ENCODE assay signal across 1 cellular context in the genomic region with DNA sequence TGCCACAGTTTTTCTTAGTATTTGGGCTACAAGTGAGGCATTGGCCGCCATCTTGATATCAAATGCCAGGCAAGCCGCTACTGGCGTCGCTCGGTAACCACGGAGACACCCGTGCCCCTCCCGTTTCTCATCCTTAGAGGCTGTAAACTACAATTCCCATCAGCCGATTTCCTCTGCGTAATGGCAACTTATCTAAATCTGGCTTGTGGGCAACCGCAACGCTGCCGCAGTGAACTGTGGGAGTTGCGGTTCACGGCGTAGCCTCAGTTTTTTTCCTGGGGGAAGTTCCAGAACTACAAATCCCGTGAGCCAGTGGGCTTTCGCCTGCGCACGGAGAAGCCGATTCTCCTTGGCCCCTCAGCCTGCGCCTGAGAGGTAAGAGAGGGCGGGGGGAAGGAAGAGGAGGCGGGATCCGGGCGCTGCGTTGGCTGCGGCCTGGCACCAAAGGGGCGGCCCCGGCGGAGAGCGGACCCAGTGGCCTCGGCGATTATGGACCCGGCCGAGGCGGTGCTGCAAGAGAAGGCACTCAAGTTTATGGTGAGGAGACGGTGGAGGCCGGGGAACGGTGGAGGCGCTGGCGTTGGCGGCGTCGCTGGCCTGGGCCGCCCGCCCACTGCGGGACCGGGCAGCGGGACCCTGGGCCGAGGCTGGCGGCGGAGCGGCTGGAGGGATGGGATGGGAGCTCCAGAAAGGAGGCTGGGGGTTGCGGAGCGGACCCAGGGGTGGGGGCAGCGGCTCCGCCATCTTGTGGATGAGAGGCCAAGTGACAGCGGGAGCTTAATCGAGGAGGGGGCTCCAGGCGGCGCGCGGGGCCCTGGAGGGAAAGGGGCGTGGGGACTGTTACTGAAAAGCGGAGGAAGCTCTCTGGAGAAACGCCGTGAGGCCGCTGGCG.
A peak's percentile ranks its signal among the peaks of the same experiment; 100 is the strongest.
TF ChIP-seq lines count a peak whose summit lies in the region.

Gene BTRC, plus strand, starts transcription at position 474 of the 892 bp plus-strand sequence. Its CDS starts 16 bp downstream, at position 490.

TF ChIP-seq in HepG2, 621 proteins besides CTCF, POLR2A, EP300 and RAD21 (continued from another document and continues in another):
- TF ChIP-seq RERE (CRISPR knock-in tag; IDR thresholded peaks at IDR 0.05; ENCODE audit: low read depth) = 0 out of 2 replicates have a peak, but pooled peaks have one; percentile 19
- TF ChIP-seq ZNF768 (CRISPR knock-in tag; IDR thresholded peaks at IDR 0.05) = peak; percentile 73; the same call in 1 of the 2 replicates
- TF ChIP-seq PAXIP1 (CRISPR knock-in tag; conservative IDR thresholded peaks at IDR 0.05) = no peak; the same call in none of the 2 replicates
- TF ChIP-seq ZNF468 (CRISPR knock-in tag; IDR thresholded peaks at IDR 0.05) = no peak
- TF ChIP-seq ZNF784 (CRISPR knock-in tag; IDR thresholded peaks at IDR 0.05; ENCODE audit: borderline replicate concordance) = 0 out of 2 replicates have a peak, but pooled peaks have one; percentile 70
- TF ChIP-seq MEF2D (CRISPR knock-in tag; IDR thresholded peaks at IDR 0.05) = no peak; the same call in 1 of the 2 replicates
- TF ChIP-seq THYN1 (CRISPR knock-in tag; IDR thresholded peaks at IDR 0.05; ENCODE audit: borderline replicate concordance, low read depth) = no peak
- TF ChIP-seq ZNF136 (CRISPR knock-in tag; IDR thresholded peaks at IDR 0.05; ENCODE audit: low read depth) = peak; percentile 69; the same call in 1 of the 2 replicates
- TF ChIP-seq, protein P1, sequence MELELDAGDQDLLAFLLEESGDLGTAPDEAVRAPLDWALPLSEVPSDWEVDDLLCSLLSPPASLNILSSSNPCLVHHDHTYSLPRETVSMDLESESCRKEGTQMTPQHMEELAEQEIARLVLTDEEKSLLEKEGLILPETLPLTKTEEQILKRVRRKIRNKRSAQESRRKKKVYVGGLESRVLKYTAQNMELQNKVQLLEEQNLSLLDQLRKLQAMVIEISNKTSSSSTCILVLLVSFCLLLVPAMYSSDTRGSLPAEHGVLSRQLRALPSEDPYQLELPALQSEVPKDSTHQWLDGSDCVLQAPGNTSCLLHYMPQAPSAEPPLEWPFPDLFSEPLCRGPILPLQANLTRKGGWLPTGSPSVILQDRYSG (CRISPR knock-in tag; IDR thresholded peaks at IDR 0.05) = no peak
- TF ChIP-seq ZNF430 (CRISPR knock-in tag; IDR thresholded peaks at IDR 0.05) = peak; percentile 88
- TF ChIP-seq BATF2 (CRISPR knock-in tag; IDR thresholded peaks at IDR 0.05) = no peak
- TF ChIP-seq SP2 (CRISPR knock-in tag; IDR thresholded peaks at IDR 0.05) = peak; percentile 54; the same call in 1 of the 2 replicates
- TF ChIP-seq HNRNPLL (IDR thresholded peaks at IDR 0.05; ENCODE audit: low read depth, low read length, poor library complexity, severe bottlenecking) = peak; percentile 97
- TF ChIP-seq JUND (CRISPR knock-in tag; IDR thresholded peaks at IDR 0.05) = no peak
- peak; percentile 64; the same call in 1 of the 2 replicates for TF ChIP-seq KDM5B (CRISPR knock-in tag; IDR thresholded peaks at IDR 0.05; ENCODE audit: borderline replicate concordance)
- peak; percentile 94 for TF ChIP-seq FOXK1 (CRISPR knock-in tag; IDR thresholded peaks at IDR 0.05; ENCODE audit: borderline replicate concordance, low read depth)
- TF ChIP-seq RARA (CRISPR knock-in tag; IDR thresholded peaks at IDR 0.05) = no peak
- no peak for TF ChIP-seq MATR3 (CRISPR knock-in tag; IDR thresholded peaks at IDR 0.05)
- TF ChIP-seq ZNF549 (CRISPR knock-in tag; IDR thresholded peaks at IDR 0.05) = no peak
- TF ChIP-seq SP5 (CRISPR knock-in tag; IDR thresholded peaks at IDR 0.05; ENCODE audit: borderline replicate concordance, low read depth) = peak; percentile 60
- TF ChIP-seq, protein P2, sequence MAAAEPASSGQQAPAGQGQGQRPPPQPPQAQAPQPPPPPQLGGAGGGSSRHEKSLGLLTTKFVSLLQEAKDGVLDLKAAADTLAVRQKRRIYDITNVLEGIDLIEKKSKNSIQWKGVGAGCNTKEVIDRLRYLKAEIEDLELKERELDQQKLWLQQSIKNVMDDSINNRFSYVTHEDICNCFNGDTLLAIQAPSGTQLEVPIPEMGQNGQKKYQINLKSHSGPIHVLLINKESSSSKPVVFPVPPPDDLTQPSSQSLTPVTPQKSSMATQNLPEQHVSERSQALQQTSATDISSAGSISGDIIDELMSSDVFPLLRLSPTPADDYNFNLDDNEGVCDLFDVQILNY (CRISPR knock-in tag; conservative IDR thresholded peaks at IDR 0.05) = no peak
- TF ChIP-seq GATAD2A (CRISPR knock-in tag; IDR thresholded peaks at IDR 0.05) = no peak; the same call in 1 of the 2 replicates
- TF ChIP-seq, protein P3, sequence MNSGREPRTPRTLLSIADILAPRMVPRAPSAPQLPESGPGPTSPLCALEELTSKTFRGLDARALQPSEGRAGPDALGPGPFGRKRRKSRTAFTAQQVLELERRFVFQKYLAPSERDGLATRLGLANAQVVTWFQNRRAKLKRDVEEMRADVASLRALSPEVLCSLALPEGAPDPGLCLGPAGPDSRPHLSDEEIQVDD (CRISPR knock-in tag; IDR thresholded peaks at IDR 0.05; ENCODE audit: borderline replicate concordance) = peak; percentile 78; the same call in 1 of the 2 replicates
- peak; percentile 94 for TF ChIP-seq ZNF501 (CRISPR knock-in tag; IDR thresholded peaks at IDR 0.05)
- TF ChIP-seq, protein P4, sequence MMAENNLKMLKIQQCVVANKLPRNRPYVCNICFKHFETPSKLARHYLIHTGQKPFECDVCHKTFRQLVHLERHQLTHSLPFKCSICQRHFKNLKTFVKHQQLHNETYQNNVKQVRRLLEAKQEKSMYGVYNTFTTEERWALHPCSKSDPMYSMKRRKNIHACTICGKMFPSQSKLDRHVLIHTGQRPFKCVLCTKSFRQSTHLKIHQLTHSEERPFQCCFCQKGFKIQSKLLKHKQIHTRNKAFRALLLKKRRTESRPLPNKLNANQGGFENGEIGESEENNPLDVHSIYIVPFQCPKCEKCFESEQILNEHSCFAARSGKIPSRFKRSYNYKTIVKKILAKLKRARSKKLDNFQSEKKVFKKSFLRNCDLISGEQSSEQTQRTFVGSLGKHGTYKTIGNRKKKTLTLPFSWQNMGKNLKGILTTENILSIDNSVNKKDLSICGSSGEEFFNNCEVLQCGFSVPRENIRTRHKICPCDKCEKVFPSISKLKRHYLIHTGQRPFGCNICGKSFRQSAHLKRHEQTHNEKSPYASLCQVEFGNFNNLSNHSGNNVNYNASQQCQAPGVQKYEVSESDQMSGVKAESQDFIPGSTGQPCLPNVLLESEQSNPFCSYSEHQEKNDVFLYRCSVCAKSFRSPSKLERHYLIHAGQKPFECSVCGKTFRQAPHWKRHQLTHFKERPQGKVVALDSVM (CRISPR knock-in tag; IDR thresholded peaks at IDR 0.05) = peak; percentile 86
- TF ChIP-seq SATB2 (CRISPR knock-in tag; IDR thresholded peaks at IDR 0.05) = no peak
- TF ChIP-seq RNF2 (conservative IDR thresholded peaks at IDR 0.05; ENCODE audit: low read depth) = no peak
- TF ChIP-seq ZNF260 (CRISPR knock-in tag; IDR thresholded peaks at IDR 0.05; ENCODE audit: borderline replicate concordance, low read depth) = no peak
- no peak for TF ChIP-seq ZNF282 (IDR thresholded peaks at IDR 0.05; ENCODE audit: partially characterized antibody)
- peak; percentile 80 for TF ChIP-seq SALL1 (CRISPR knock-in tag; IDR thresholded peaks at IDR 0.05)
- TF ChIP-seq MED1 (CRISPR knock-in tag; IDR thresholded peaks at IDR 0.05) = peak; percentile 32; the same call in 1 of the 2 replicates
- peak; percentile 35 for TF ChIP-seq RBM39 (IDR thresholded peaks at IDR 0.05; ENCODE audit: low read depth, low read length, poor library complexity, severe bottlenecking)
- peak; percentile 87 for TF ChIP-seq SAP130 (CRISPR knock-in tag; IDR thresholded peaks at IDR 0.05; ENCODE audit: low read depth)
- peak; percentile 68 for TF ChIP-seq NFYC (CRISPR knock-in tag; IDR thresholded peaks at IDR 0.05)
- TF ChIP-seq HDAC2 (CRISPR knock-in tag; IDR thresholded peaks at IDR 0.05) = peak; percentile 47; the same call in 1 of the 2 replicates
- TF ChIP-seq GMEB2 (CRISPR knock-in tag; IDR thresholded peaks at IDR 0.05; ENCODE audit: low read depth) = peak; percentile 92
- no peak for TF ChIP-seq ZNF737 (CRISPR knock-in tag; IDR thresholded peaks at IDR 0.05; ENCODE audit: borderline replicate concordance)
- peak; percentile 94; the same call in 1 of the 2 replicates for TF ChIP-seq ZBTB34 (CRISPR knock-in tag; IDR thresholded peaks at IDR 0.05)
- TF ChIP-seq DR1 (CRISPR knock-in tag; IDR thresholded peaks at IDR 0.05) = 0 out of 2 replicates have a peak, but pooled peaks have one; percentile 43
